Comparison of ENCODE assay signal across 1 cellular context in genomic region chr7:98613601-98614425, GRCh38.
TF ChIP-seq lines count a peak whose summit lies in the region.

No MANE protein-coding gene starts in this region.

TF ChIP-seq in SK-N-SH, 30 proteins besides CTCF, POLR2A, EP300 and RAD21 (continued from another document):
- peak; percentile 90 for TF ChIP-seq REST (IDR thresholded peaks at IDR 0.05; ENCODE audit: low read depth, low read length)
- no peak for TF ChIP-seq TAF1 (IDR thresholded peaks at IDR 0.05; ENCODE audit: borderline replicate concordance, low read depth, low read length)
